Comparison of ENCODE assay signal across 28 cellular contexts in the genomic region with DNA sequence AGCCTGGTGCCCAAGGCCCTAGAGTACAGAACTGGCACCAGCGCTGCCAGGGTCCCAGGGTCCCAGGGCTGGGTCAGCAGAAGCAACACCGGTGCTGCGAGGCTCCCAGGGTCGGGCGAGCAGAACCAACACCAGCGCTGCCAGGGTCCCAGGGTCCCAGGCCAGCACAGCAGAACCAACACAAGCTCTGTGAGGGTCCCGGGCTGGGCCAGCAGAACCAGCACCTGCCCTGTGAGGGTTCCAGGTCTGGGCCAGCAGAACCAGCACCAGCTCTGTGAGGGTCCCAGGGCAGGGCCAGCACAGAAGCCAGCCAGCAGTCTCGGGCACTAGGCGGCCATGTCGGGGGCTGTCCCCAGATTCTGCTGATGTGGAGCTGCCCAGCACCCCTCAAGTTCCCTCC.
"Had no signal": no experiment of that assay in that cellular context is flagged by ENCODE, and none has a peak within 500 bp of the region (broad histone marks: within the 10 kb centered on the region; RNA-seq: fewer than 3 reads in every experiment).

No MANE protein-coding gene starts in this region.

- H3K27ac Mint-ChIP-seq: dendritic cell treated with granulocyte-macrophage colony-stimulating factor and Interleukin-4, amounts not matched to agents 40 ng/mL and 50 ng/mL, for 4 days; effector memory CD8-positive, alpha-beta T cell; endodermal cell had no signal

- H3K9me3 ChIP-seq: colonic mucosa, esophagus muscularis mucosa, esophagus squamous epithelium, gastrocnemius medialis, gastroesophageal sphincter, heart left ventricle, heart right ventricle had no signal

- H3K9me3 Mint-ChIP-seq: dendritic cell treated with granulocyte-macrophage colony-stimulating factor and Interleukin-4, amounts not matched to agents 40 ng/mL and 50 ng/mL, for 4 days; effector memory CD8-positive, alpha-beta T cell; endodermal cell had no signal

- DNase-seq: colonic mucosa; cortex of kidney; dermis blood vessel endothelial cell; dorsolateral prefrontal cortex; effector CD4-positive, alpha-beta T cell; effector CD8-positive, alpha-beta T cell; effector memory CD4-positive, alpha-beta T cell; effector memory CD8-positive, alpha-beta T cell; endodermal cell; erythroblast; esophagus squamous epithelium; foreskin fibroblast; foreskin keratinocyte; foreskin melanocyte; gastrocnemius medialis; glutamatergic neuron; head of caudate nucleus; heart left ventricle; heart right ventricle had no signal

- H3K4me3 Mint-ChIP-seq: dendritic cell treated with granulocyte-macrophage colony-stimulating factor and Interleukin-4, amounts not matched to agents 40 ng/mL and 50 ng/mL, for 4 days; effector memory CD8-positive, alpha-beta T cell; endodermal cell had no signal

- H3K4me3 ChIP-seq: colonic mucosa, coronary artery, dorsolateral prefrontal cortex, esophagus muscularis mucosa, esophagus squamous epithelium, gastrocnemius medialis, gastroesophageal sphincter, heart left ventricle, heart right ventricle had no signal

- H3K27me3 ChIP-seq: colonic mucosa, esophagus squamous epithelium, foreskin keratinocyte, gastrocnemius medialis had no signal

- H3K36me3 ChIP-seq: colonic mucosa, esophagus muscularis mucosa, esophagus squamous epithelium, gastrocnemius medialis, gastroesophageal sphincter, heart left ventricle, heart right ventricle had no signal

- H3K4me1 ChIP-seq: colonic mucosa, esophagus muscularis mucosa, esophagus squamous epithelium, foreskin keratinocyte, gastrocnemius medialis, gastroesophageal sphincter had no signal

- H3K27ac ChIP-seq: colonic mucosa, coronary artery, dorsolateral prefrontal cortex, epithelial cell of prostate, esophagus muscularis mucosa, esophagus squamous epithelium, foreskin keratinocyte, gastrocnemius medialis, gastroesophageal sphincter, heart left ventricle, heart right ventricle had no signal

- ATAC-seq: effector memory CD8-positive, alpha-beta T cell; foreskin keratinocyte; gastrocnemius medialis; gastroesophageal sphincter; heart left ventricle; heart right ventricle had no signal

- FAIRE-seq: colon, endometrium, endothelial cell of umbilical vein, frontal cortex had no signal
